Comparison of ENCODE assay signal across 11 cellular contexts in the genomic region with DNA sequence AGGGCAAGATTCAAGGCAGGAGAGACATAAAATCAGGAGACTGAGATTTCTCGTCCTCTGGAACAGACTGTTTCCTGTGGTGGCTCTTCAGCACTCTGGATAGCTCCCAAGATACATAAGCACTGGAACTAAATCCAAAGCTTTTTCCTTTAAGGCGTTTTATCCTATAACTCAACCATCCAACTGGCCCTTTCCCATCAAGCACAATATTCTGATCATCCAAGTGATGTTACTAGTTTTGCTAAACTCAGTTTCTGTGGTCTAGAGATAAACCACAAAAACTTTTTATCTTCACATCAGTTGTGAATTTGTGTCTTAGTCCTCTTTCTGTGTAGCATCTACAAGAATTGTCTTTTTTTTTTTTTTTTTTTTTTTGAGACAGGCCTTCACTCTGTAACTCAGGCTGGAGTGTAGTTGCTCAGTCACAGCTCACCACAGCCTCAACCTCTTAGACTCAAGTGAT.
DNase-seq lines count a peak whose midpoint lies in the region; ATAC-seq and TF ChIP-seq lines count a peak whose summit lies in the region.
"Had no signal": no experiment of that assay in that cellular context is flagged by ENCODE, and none has a peak within 500 bp of the region (broad histone marks: within the 10 kb centered on the region; RNA-seq: fewer than 3 reads in every experiment).

No MANE protein-coding gene starts in this region.

- H3K27me3 ChIP-seq in ovary, result no peaks in the 10 kb centered on the region
- H3K27me3 ChIP-seq: pancreas had no signal

- intact Hi-C loops in activated CD4-positive, alpha-beta memory T cell treated with anti-CD3 and anti-CD28 coated beads for 36 hours (cut with micrococcal nuclease), result loop anchor here (5.0 kb wide), 1 partner anchor 495 kb away; the partner anchor contains the start of gene CCNH
- intact Hi-C loops in ovary (cut with DNase I), result no loop called here

- TF ChIP-seq CTCF in ovary (IDR thresholded peaks at IDR 0.05), result no peak

- POLR2A ChIA-PET in activated CD4-positive, alpha-beta memory T cell treated with anti-CD3 and anti-CD28 coated beads for 36 hours (lab: Charles Lee), result no interaction called here

- H3K27ac Mint-ChIP-seq in activated CD4-positive, alpha-beta memory T cell treated with anti-CD3 and anti-CD28 coated beads for 36 hours, result no peak overlapping the region

- no peak overlapping the region for H3K27ac ChIP-seq in ovary
- H3K27ac ChIP-seq: pancreas had no signal

- DNase-seq in AG20443 (ENCODE audit: low spot score), result peak; percentile 24
- DNase-seq in HT-29 (ENCODE audit: low spot score), result peak; percentile 36
- peak; percentile 18 for DNase-seq in activated CD4-positive, alpha-beta memory T cell treated with anti-CD3 and anti-CD28 coated beads for 36 hours
- DNase-seq in glomerular endothelial cell (ENCODE audit: extremely low read depth, low read depth, low spot score), result peak; percentile 14
- no peak for DNase-seq in NCI-H187 (lab: John Stamatoyannopoulos, UW)
- DNase-seq in ovary, result no peak
- DNase-seq in NCI-H526 treated with DMSO at 0.1 percent for 48 hours (lab: John Stamatoyannopoulos, UW), result no peak
- DNase-seq: activated T-cell treated with anti-CD3 and anti-CD28 coated beads, Interleukin-2, amount 50 U/mL, for 1 hour; DMS153; pancreas had no signal

- peaks cover 13% of the 10 kb centered on the region for H3K4me1 Mint-ChIP-seq in activated CD4-positive, alpha-beta memory T cell treated with anti-CD3 and anti-CD28 coated beads for 36 hours (ENCODE audit: low read depth)

- no peak overlapping the region for H3K4me3 ChIP-seq in ovary
- H3K4me3 ChIP-seq: pancreas had no signal

- no peak for TF ChIP-seq POLR2A in ovary (IDR thresholded peaks at IDR 0.05)

- H3K9me3 Mint-ChIP-seq in activated CD4-positive, alpha-beta memory T cell treated with anti-CD3 and anti-CD28 coated beads for 36 hours, result no peaks in the 10 kb centered on the region

- CTCF ChIA-PET in activated CD4-positive, alpha-beta memory T cell treated with anti-CD3 and anti-CD28 coated beads for 36 hours (lab: Charles Lee), result no interaction called here

- H3K36me3 Mint-ChIP-seq in activated CD4-positive, alpha-beta memory T cell treated with anti-CD3 and anti-CD28 coated beads for 36 hours, result no peaks in the 10 kb centered on the region

- peaks cover 4% of the 10 kb centered on the region for H3K27me3 Mint-ChIP-seq in activated CD4-positive, alpha-beta memory T cell treated with anti-CD3 and anti-CD28 coated beads for 36 hours

- no peak for ATAC-seq in HG03097 (IDR thresholded peaks at IDR 0.05; ENCODE audit: low FRiP score, unreplicated experiment)

- no peaks in the 10 kb centered on the region for H3K9me3 ChIP-seq in ovary
- H3K9me3 ChIP-seq: pancreas had no signal

- WGBS in ovary, 3 donors, result 4 to 7% (median 5%) methylated on average over 2 of the region's 2 CpGs

- H3K4me3 Mint-ChIP-seq in activated CD4-positive, alpha-beta memory T cell treated with anti-CD3 and anti-CD28 coated beads for 36 hours, result no peak overlapping the region

- no peaks in the 10 kb centered on the region for H3K36me3 ChIP-seq in ovary
- H3K36me3 ChIP-seq: pancreas had no signal

- TF ChIP-seq EP300 in ovary (IDR thresholded peaks at IDR 0.05), result no peak

- no peaks in the 10 kb centered on the region for H3K4me1 ChIP-seq in ovary (ENCODE audit: insufficient read depth)
- H3K4me1 ChIP-seq: pancreas had no signal

Comparison
In these comparisons a context has a peak if more than half of its experiments do, and no peak if none do; other contexts are left out.
1. DNase-seq: peak in AG20443 (single experiment), HT-29 (single experiment), activated CD4-positive, alpha-beta memory T cell treated with anti-CD3 and anti-CD28 coated beads for 36 hours (single experiment) and glomerular endothelial cell (single experiment); none in NCI-H187 (0 of 2), ovary (0 of 5) and NCI-H526 treated with DMSO at 0.1 percent for 48 hours (single experiment).